25 cellular contexts compared by ENCODE assay signal in genomic region chr5:137341831-137342230, GRCh38.
"Had no signal": no experiment of that assay in that cellular context is flagged by ENCODE, and none has a peak within 500 bp of the region (broad histone marks: within the 10 kb centered on the region; RNA-seq: fewer than 3 reads in every experiment).

No MANE protein-coding gene starts in this region.

- H3K27ac Mint-ChIP-seq: activated B cell treated with CpG ODN at 0.5 μM for 24 hours; activated CD4-positive, alpha-beta T cell treated with anti-CD3 and anti-CD28 coated beads, Interleukin-2, amount 10 ng/mL, durations not matched to agents 24 days and 14 days; activated CD8-positive, alpha-beta memory T cell treated with anti-CD3 and anti-CD28 coated beads, Interleukin-2, amount 10 ng/mL, durations not matched to agents 7 days and 5 days; activated naive CD8-positive, alpha-beta T cell treated with anti-CD3 and anti-CD28 coated beads, Interleukin-2, amount 10 ng/mL, durations not matched to agents 7 days and 5 days; activated T-cell treated with anti-CD3 and anti-CD28 coated beads, Interleukin-2, amount 50 U/mL, for 72 hours; activated T-helper 2 cell treated with anti-CD3 and anti-CD28 coated beads, Interferon-gamma antibody, Interleukin-2, Interleukin-4, amounts not matched to agents 10 μg/mL and 5 μg/mL and 100 μg/mL, durations not matched to agents 14 hours and 24 hours and 36 hours; T-helper 17 cell had no signal

- H3K9me3 ChIP-seq: adrenal gland, MG63 had no signal

- ATAC-seq: activated CD8-positive, alpha-beta memory T cell treated with anti-CD3 and anti-CD28 coated beads, Interleukin-2, amount 10 ng/mL, durations not matched to agents 7 days and 5 days; activated T-cell treated with anti-CD3 and anti-CD28 coated beads, Interleukin-2, amount 50 U/mL, for 72 hours; T-helper 17 cell had no signal

- H3K4me1 ChIP-seq: adrenal gland had no signal

- H3K36me3 Mint-ChIP-seq: activated CD8-positive, alpha-beta memory T cell treated with anti-CD3 and anti-CD28 coated beads, Interleukin-2, amount 10 ng/mL, durations not matched to agents 7 days and 5 days; activated naive CD8-positive, alpha-beta T cell treated with anti-CD3 and anti-CD28 coated beads, Interleukin-2, amount 10 ng/mL, durations not matched to agents 7 days and 5 days had no signal

- H3K27me3 ChIP-seq: adrenal gland, MG63 had no signal

- H3K4me2 ChIP-seq: KMS-11 had no signal

- H3K27me3 Mint-ChIP-seq: activated CD4-positive, alpha-beta T cell treated with anti-CD3 and anti-CD28 coated beads, Interleukin-2, amount 10 ng/mL, durations not matched to agents 24 days and 14 days; activated CD8-positive, alpha-beta memory T cell treated with anti-CD3 and anti-CD28 coated beads, Interleukin-2, amount 10 ng/mL, durations not matched to agents 7 days and 5 days had no signal

- H3K9ac ChIP-seq: KMS-11 had no signal

- H3K27ac ChIP-seq: adrenal gland, KMS-11 had no signal

- DNase-seq: activated B cell treated with CpG ODN at 0.5 μM for 24 hours; activated CD4-positive, alpha-beta T cell treated with anti-CD3 and anti-CD28 coated beads for 1 hour; activated CD4-positive, alpha-beta T cell treated with anti-CD3 and anti-CD28 coated beads, Interleukin-2, amount 10 ng/mL, durations not matched to agents 24 days and 14 days; activated CD4-positive, alpha-beta T cell treated with anti-CD3 and anti-CD28 coated beads, Interleukin-2, amount 50 U/mL, for 48 hours; activated CD8-positive, alpha-beta memory T cell treated with anti-CD3 and anti-CD28 coated beads, Interleukin-2, amount 10 ng/mL, durations not matched to agents 7 days and 5 days; activated naive CD4-positive, alpha-beta T cell treated with anti-CD3 and anti-CD28 coated beads, Interleukin-2, amount 50 U/mL, for 16 hours; activated naive CD8-positive, alpha-beta T cell treated with anti-CD3 and anti-CD28 coated beads, Interleukin-2, amount 10 ng/mL, durations not matched to agents 7 days and 5 days; activated T-cell treated with anti-CD3 and anti-CD28 coated beads, Interleukin-2, amount 50 U/mL, for 72 hours; adrenal gland; anterior cingulate cortex; central memory CD4-positive, alpha-beta T cell; MG63; NCI-H1105; NCI-H1436; NCI-H1694 treated with DMSO at 0.1 percent for 48 hours; NCI-H2029 treated with DMSO at 0.1 percent for 48 hours; NCI-H345; NCI-H510A; NCI-H526 treated with DMSO at 0.1 percent for 48 hours; SHP77 treated with DMSO at 0.1 percent for 48 hours; T-helper 17 cell; T-helper 9 cell had no signal

- H3K4me3 ChIP-seq: adrenal gland, MG63 had no signal

- H3K4me3 Mint-ChIP-seq: activated B cell treated with CpG ODN at 0.5 μM for 24 hours; activated CD4-positive, alpha-beta T cell treated with anti-CD3 and anti-CD28 coated beads, Interleukin-2, amount 10 ng/mL, durations not matched to agents 24 days and 14 days; activated CD8-positive, alpha-beta memory T cell treated with anti-CD3 and anti-CD28 coated beads, Interleukin-2, amount 10 ng/mL, durations not matched to agents 7 days and 5 days; activated naive CD8-positive, alpha-beta T cell treated with anti-CD3 and anti-CD28 coated beads, Interleukin-2, amount 10 ng/mL, durations not matched to agents 7 days and 5 days; activated T-cell treated with anti-CD3 and anti-CD28 coated beads, Interleukin-2, amount 50 U/mL, for 72 hours; T-helper 17 cell had no signal

- H3K36me3 ChIP-seq: adrenal gland had no signal

- FAIRE-seq: RCC 7860 had no signal

- H3K4me1 Mint-ChIP-seq: activated B cell treated with CpG ODN at 0.5 μM for 24 hours; activated CD4-positive, alpha-beta T cell treated with anti-CD3 and anti-CD28 coated beads, Interleukin-2, amount 10 ng/mL, durations not matched to agents 24 days and 14 days; activated CD8-positive, alpha-beta memory T cell treated with anti-CD3 and anti-CD28 coated beads, Interleukin-2, amount 10 ng/mL, durations not matched to agents 7 days and 5 days; activated naive CD8-positive, alpha-beta T cell treated with anti-CD3 and anti-CD28 coated beads, Interleukin-2, amount 10 ng/mL, durations not matched to agents 7 days and 5 days; T-helper 17 cell had no signal

- H3K9me3 Mint-ChIP-seq: activated B cell treated with CpG ODN at 0.5 μM for 24 hours; activated CD4-positive, alpha-beta T cell treated with anti-CD3 and anti-CD28 coated beads, Interleukin-2, amount 10 ng/mL, durations not matched to agents 24 days and 14 days; activated naive CD8-positive, alpha-beta T cell treated with anti-CD3 and anti-CD28 coated beads, Interleukin-2, amount 10 ng/mL, durations not matched to agents 7 days and 5 days; activated T-cell treated with anti-CD3 and anti-CD28 coated beads, Interleukin-2, amount 50 U/mL, for 72 hours; activated T-helper 2 cell treated with anti-CD3 and anti-CD28 coated beads, Interferon-gamma antibody, Interleukin-2, Interleukin-4, amounts not matched to agents 10 μg/mL and 5 μg/mL and 100 μg/mL, durations not matched to agents 14 hours and 24 hours and 36 hours had no signal
